In genomic region chr1:903721-904270, GRCh38 we compare ENCODE assay signal across 8 cellular contexts. TPM values are rescaled to one million over a fixed set of nuclear protein-coding genes. Genes with fewer than 3 reads are reported as not detected.
DNase-seq lines count a peak whose midpoint lies in the region; ATAC-seq, FAIRE-seq and TF ChIP-seq lines count a peak whose summit lies in the region.

No MANE protein-coding gene starts in this region.

- in situ Hi-C loops in HepG2 (cut with HindIII; ENCODE audit: extremely low pct_ligation_motif_present, low pct_unique_long_range_greater_than_20kb), result no loop called here

- peak; percentile 59 for DNase-seq in activated effector memory CD4-positive, alpha-beta T cell treated with anti-CD3 and anti-CD28 coated beads, Interleukin-2, amount 50 U/mL, for 16 hours
- DNase-seq in activated effector memory CD4-positive, alpha-beta T cell treated with Interleukin-2 at 50 U/mL for 16 hours, result no peak
- DNase-seq in MCF 10A (ENCODE audit: unreplicated experiment), result no peak
- DNase-seq in HepG2 (ENCODE audit: low spot score), result no peak
- peak; percentile 48 for DNase-seq in ureter (ENCODE audit: low spot score)
- DNase-seq in D341Med (ENCODE audit: low spot score), result no peak
- no peak for DNase-seq in dedifferentiated amniotic fluid mesenchymal stem cell (ENCODE audit: extremely low spot score)
- DNase-seq in midbrain (lab: John Stamatoyannopoulos, UW), result no peak

- no TSS peak for BruUV-seq in MCF 10A (replicated peaks; lab: Mats Ljungman, UMichigan)
- BruUV-seq in HepG2 (replicated peaks; lab: Mats Ljungman, UMichigan), result no TSS peak

- no peak for FAIRE-seq in HepG2 (lab: Jason Lieb, UNC)

- no peak for TF ChIP-seq RAD21 in HepG2 (CRISPR knock-in tag; IDR thresholded peaks at IDR 0.05)

- H3K27me3 Mint-ChIP-seq in MCF 10A (ENCODE audit: insufficient read depth, unreplicated experiment), result peaks cover 13% of the 10 kb centered on the region

- H3K9ac ChIP-seq in HepG2 (ENCODE audit: insufficient read depth, low read depth, low read length), result no peak overlapping the region

- no peaks in the 10 kb centered on the region for H3K36me3 Mint-ChIP-seq in MCF 10A (ENCODE audit: insufficient read depth, unreplicated experiment)

- no peak overlapping the region for H3K27ac Mint-ChIP-seq in MCF 10A (ENCODE audit: low read depth, unreplicated experiment)

- H4K20me1 ChIP-seq in HepG2 (ENCODE audit: insufficient read depth, low read length), result no peaks in the 10 kb centered on the region

- peaks cover 23% of the 10 kb centered on the region for H3K4me1 ChIP-seq in HepG2 (ENCODE audit: insufficient read depth, low read length)

- TF ChIP-seq CTCF in MCF 10A (IDR thresholded peaks at IDR 0.05; ENCODE audit: unreplicated experiment) (no peak), HepG2 (CRISPR knock-in tag; IDR thresholded peaks at IDR 0.05) (no peak)

- H3K4me1 Mint-ChIP-seq in MCF 10A (ENCODE audit: insufficient read depth, unreplicated experiment), result peaks cover 20% of the 10 kb centered on the region

- H3K4me3 Mint-ChIP-seq in MCF 10A (ENCODE audit: unreplicated experiment), result peak overlapping the region; percentile 82

- no peak overlapping the region for H3K27ac ChIP-seq in HepG2 (ENCODE audit: extremely low read length, insufficient read depth, low read length)

- peak overlapping the region in 2 of 3 experiments; percentile 47 to 59; a peak in 3 of 6 replicates for H3K4me3 ChIP-seq in HepG2 (replicated peaks in 1 of 3; ENCODE audit: insufficient read depth in 1 of 3, low read depth in 2 of 3, low read length in 3 of 3)

- ATAC-seq in HepG2, result peak; percentile 21

- H3K36me3 ChIP-seq in HepG2 (replicated peaks in 1 of 2; ENCODE audit: control insufficient read depth in 1 of 2, insufficient read depth in 2 of 2, low read length in 2 of 2), result no peaks in the 10 kb centered on the region

- intact Hi-C loops in MCF 10A (cut with micrococcal nuclease), result loop anchor here (1.0 to 5.0 kb wide), 3 partner anchors 18 to 71 kb away; no protein-coding TSS in a partner anchor
- intact Hi-C loops in HepG2 (cut with micrococcal nuclease; ENCODE audit: unreplicated experiment), result loop anchor here (2.0 kb wide), 1 partner anchor 35 kb away; no protein-coding TSS in a partner anchor

- TF ChIP-seq POLR2A in HepG2 (IDR thresholded peaks at IDR 0.05; ENCODE audit: insufficient read depth in 1 of 2, low read depth in 2 of 2, low read length in 2 of 2), result no peak

- 20% methylated on average over 12 of the region's 21 CpGs for WGBS in HepG2 (ENCODE audit: low lambda C conversion rate)

- peak overlapping the region; percentile 53 for H3K4me2 ChIP-seq in HepG2 (ENCODE audit: low read depth, low read length)

- H3K27me3 ChIP-seq in HepG2 (ENCODE audit: control insufficient read depth in 1 of 2, insufficient read depth in 2 of 2, low read length in 2 of 2), result peaks cover 25 to 80% of the 10 kb centered on the region in 2 experiments; a peak in 4 of 5 replicates

- H3K9me3 ChIP-seq in HepG2 (ENCODE audit: low read length), result no peaks in the 10 kb centered on the region

- no peak for TF ChIP-seq EP300 in HepG2 (IDR thresholded peaks at IDR 0.05; ENCODE audit: low read depth in 2 of 2, low read length in 2 of 2)
- TF ChIP-seq EP300 in HepG2 (CRISPR knock-in tag; IDR thresholded peaks at IDR 0.05; ENCODE audit: borderline replicate concordance), result no peak

- no peaks in the 10 kb centered on the region for H3K79me2 ChIP-seq in HepG2 (ENCODE audit: insufficient read depth, low read length)

- CTCF ChIA-PET in MCF 10A (lab: Yijun Ruan, JAX) (interaction anchor here (0.7 to 1.6 kb wide), 3 partner anchors 8 to 17 kb away, joined by 3 to 9 read pairs (median 3); no protein-coding TSS in a partner anchor), HepG2 (lab: Yijun Ruan, JAX; ENCODE audit: low intra/inter-chr PET ratio, low total read pairs) (interaction anchor here (0.9 to 1.6 kb wide), 4 partner anchors 34 to 72 kb away, joined by 4 to 6 read pairs (median 4); no protein-coding TSS in a partner anchor)

- H2AFZ ChIP-seq in HepG2 (ENCODE audit: low read length), result no peak overlapping the region

- POLR2A ChIA-PET in MCF 10A (lab: Yijun Ruan, JAX) (no interaction called here), HepG2 (lab: Yijun Ruan, JAX) (no interaction called here)

- no peaks in the 10 kb centered on the region for H3K9me3 Mint-ChIP-seq in MCF 10A (ENCODE audit: unreplicated experiment)

RNA-seq across cellular contexts. Expression of gene SAMD11, which starts 19.9 kb away (rescaled TPM):
- not detected in 2 replicates for total RNA-seq in MCF 10A (2022)
- 0.11 TPM in 1 of 2 replicates, not detected in the other for total RNA-seq in HepG2 (2016; rRNA removed; fragmentation: Illumina TruSeq; extraction: Trizol)
- not detected in 2 replicates for total RNA-seq in HepG2 (2016; cell fraction: cytosol; rRNA removed; fragmentation: Illumina TruSeq; extraction: Trizol; ENCODE audit: low read depth)
- 0.13 TPM in 1 of 2 replicates, not detected in the other for total RNA-seq in HepG2 (2016; cell fraction: insoluble cytoplasmic fraction; rRNA removed; fragmentation: Illumina TruSeq; extraction: Trizol)
- not detected in 2 replicates for total RNA-seq in HepG2 (2016; cell fraction: membrane; rRNA removed; fragmentation: Illumina TruSeq; extraction: Trizol)
- total RNA-seq in HepG2 (2016; cell fraction: nucleus; rRNA removed; fragmentation: Illumina TruSeq; extraction: Trizol), result not detected in 2 replicates
- polyA plus RNA-seq in HepG2 (2011; rRNA removed), result 0.09 TPM in 1 of 2 replicates, not detected in the other
- polyA plus RNA-seq in HepG2 (2011; cell fraction: cytosol; rRNA removed), result 0.09 and 0.24 TPM in 2 replicates
- polyA plus RNA-seq in HepG2 (2011; cell fraction: nucleus; rRNA removed), result 0.10 and 0.37 TPM in 2 replicates
- not detected in 2 replicates for polyA plus RNA-seq in HepG2 (2012)
- polyA plus RNA-seq in HepG2 (2016; cell fraction: cytosol; fragmentation: Illumina TruSeq; extraction: Trizol; ENCODE audit: low read depth), result not detected in 2 replicates
- not detected in 2 replicates for polyA plus RNA-seq in HepG2 (2016; cell fraction: insoluble cytoplasmic fraction; fragmentation: Illumina TruSeq; extraction: Trizol; ENCODE audit: low read depth)
- not detected in 2 replicates for polyA plus RNA-seq in HepG2 (2016; cell fraction: membrane; fragmentation: Illumina TruSeq; extraction: Trizol; ENCODE audit: low read depth)
- not detected in 2 replicates for polyA plus RNA-seq in HepG2 (2016; cell fraction: nucleus; fragmentation: Illumina TruSeq; extraction: Trizol; ENCODE audit: insufficient read depth, low read depth)
- polyA minus RNA-seq in HepG2 (2011; rRNA and poly(A)+ RNA removed; ENCODE audit: low replicate concordance), result 19.7 TPM in 1 of 2 replicates, not detected in the other
- polyA minus RNA-seq in HepG2 (2011; cell fraction: cytosol; rRNA and poly(A)+ RNA removed), result 0.99 and 1.4 TPM in 2 replicates
- polyA minus RNA-seq in HepG2 (2011; cell fraction: nucleus; rRNA and poly(A)+ RNA removed), result 1.2 TPM in 1 of 2 replicates, not detected in the other
- total RNA-seq in ureter, result 13.9 TPM

RNA-seq across cellular contexts. Expression of gene NOC2L, which starts 55.3 kb away (rescaled TPM):
- total RNA-seq in MCF 10A (2022) (117 and 136 TPM in 2 replicates), HepG2 (2016; rRNA removed; fragmentation: Illumina TruSeq; extraction: Trizol) (91.6 and 103 TPM in 2 replicates), ureter (71.9 TPM)
- 14.1 and 16.1 TPM in 2 replicates for total RNA-seq in HepG2 (2016; cell fraction: cytosol; rRNA removed; fragmentation: Illumina TruSeq; extraction: Trizol; ENCODE audit: low read depth)
- total RNA-seq in HepG2 (2016; cell fraction: insoluble cytoplasmic fraction; rRNA removed; fragmentation: Illumina TruSeq; extraction: Trizol), result 81.2 and 109 TPM in 2 replicates
- total RNA-seq in HepG2 (2016; cell fraction: membrane; rRNA removed; fragmentation: Illumina TruSeq; extraction: Trizol), result 22.9 and 27.1 TPM in 2 replicates
- 53.2 and 63.8 TPM in 2 replicates for total RNA-seq in HepG2 (2016; cell fraction: nucleus; rRNA removed; fragmentation: Illumina TruSeq; extraction: Trizol)
- polyA plus RNA-seq in HepG2 (2011; rRNA removed), result 32.0 and 40.5 TPM in 2 replicates
- 33.6 and 44.6 TPM in 2 replicates for polyA plus RNA-seq in HepG2 (2011; cell fraction: cytosol; rRNA removed)
- 85.2 and 96.0 TPM in 2 replicates for polyA plus RNA-seq in HepG2 (2011; cell fraction: nucleus; rRNA removed)
- polyA plus RNA-seq in HepG2 (2012), result 41.8 and 44.3 TPM in 2 replicates
- polyA plus RNA-seq in HepG2 (2016; cell fraction: cytosol; fragmentation: Illumina TruSeq; extraction: Trizol; ENCODE audit: low read depth), result 5.1 and 6.4 TPM in 2 replicates
- 69.1 and 81.1 TPM in 2 replicates for polyA plus RNA-seq in HepG2 (2016; cell fraction: insoluble cytoplasmic fraction; fragmentation: Illumina TruSeq; extraction: Trizol; ENCODE audit: low read depth)
- 9.8 and 11.1 TPM in 2 replicates for polyA plus RNA-seq in HepG2 (2016; cell fraction: membrane; fragmentation: Illumina TruSeq; extraction: Trizol; ENCODE audit: low read depth)
- polyA plus RNA-seq in HepG2 (2016; cell fraction: nucleus; fragmentation: Illumina TruSeq; extraction: Trizol; ENCODE audit: insufficient read depth, low read depth), result 108 and 110 TPM in 2 replicates
- polyA minus RNA-seq in HepG2 (2011; rRNA and poly(A)+ RNA removed; ENCODE audit: low replicate concordance), result 118 and 166 TPM in 2 replicates
- polyA minus RNA-seq in HepG2 (2011; cell fraction: cytosol; rRNA and poly(A)+ RNA removed), result 43.1 and 44.0 TPM in 2 replicates
- polyA minus RNA-seq in HepG2 (2011; cell fraction: nucleus; rRNA and poly(A)+ RNA removed), result 18.8 and 20.1 TPM in 2 replicates

RNA-seq across cellular contexts. Expression of gene KLHL17, which starts 56.6 kb away (rescaled TPM):
- 15.1 and 18.1 TPM in 2 replicates for total RNA-seq in MCF 10A (2022)
- 2.8 and 9.3 TPM in 2 replicates for total RNA-seq in HepG2 (2016; rRNA removed; fragmentation: Illumina TruSeq; extraction: Trizol)
- 4.5 and 5.0 TPM in 2 replicates for total RNA-seq in HepG2 (2016; cell fraction: cytosol; rRNA removed; fragmentation: Illumina TruSeq; extraction: Trizol; ENCODE audit: low read depth)
- total RNA-seq in HepG2 (2016; cell fraction: insoluble cytoplasmic fraction; rRNA removed; fragmentation: Illumina TruSeq; extraction: Trizol), result 2.4 and 10.3 TPM in 2 replicates
- total RNA-seq in HepG2 (2016; cell fraction: membrane; rRNA removed; fragmentation: Illumina TruSeq; extraction: Trizol), result 2.6 and 2.8 TPM in 2 replicates
- total RNA-seq in HepG2 (2016; cell fraction: nucleus; rRNA removed; fragmentation: Illumina TruSeq; extraction: Trizol), result 14.8 and 15.9 TPM in 2 replicates
- 24.7 and 31.4 TPM in 2 replicates for polyA plus RNA-seq in HepG2 (2011; rRNA removed)
- polyA plus RNA-seq in HepG2 (2011; cell fraction: cytosol; rRNA removed), result 6.8 and 12.3 TPM in 2 replicates
- 590 and 778 TPM in 2 replicates for polyA plus RNA-seq in HepG2 (2011; cell fraction: nucleus; rRNA removed)
- polyA plus RNA-seq in HepG2 (2012), result 11.7 and 19.1 TPM in 2 replicates
- 1.1 and 1.3 TPM in 2 replicates for polyA plus RNA-seq in HepG2 (2016; cell fraction: cytosol; fragmentation: Illumina TruSeq; extraction: Trizol; ENCODE audit: low read depth)
- 3.4 and 3.7 TPM in 2 replicates for polyA plus RNA-seq in HepG2 (2016; cell fraction: insoluble cytoplasmic fraction; fragmentation: Illumina TruSeq; extraction: Trizol; ENCODE audit: low read depth)
- 1.9 and 2.4 TPM in 2 replicates for polyA plus RNA-seq in HepG2 (2016; cell fraction: membrane; fragmentation: Illumina TruSeq; extraction: Trizol; ENCODE audit: low read depth)
- 71.9 and 74.8 TPM in 2 replicates for polyA plus RNA-seq in HepG2 (2016; cell fraction: nucleus; fragmentation: Illumina TruSeq; extraction: Trizol; ENCODE audit: insufficient read depth, low read depth)
- 4.3 and 19.5 TPM in 2 replicates for polyA minus RNA-seq in HepG2 (2011; rRNA and poly(A)+ RNA removed; ENCODE audit: low replicate concordance)
- polyA minus RNA-seq in HepG2 (2011; cell fraction: cytosol; rRNA and poly(A)+ RNA removed), result 4.6 and 4.9 TPM in 2 replicates
- 24.9 and 31.0 TPM in 2 replicates for polyA minus RNA-seq in HepG2 (2011; cell fraction: nucleus; rRNA and poly(A)+ RNA removed)
- total RNA-seq in ureter, result 8.6 TPM

Comparison
In these comparisons a context has a peak if more than half of its experiments do, and no peak if none do; other contexts are left out.
1. DNase-seq: peak in activated effector memory CD4-positive, alpha-beta T cell treated with anti-CD3 and anti-CD28 coated beads, Interleukin-2, amount 50 U/mL, for 16 hours (single experiment) and ureter (single experiment); none in activated effector memory CD4-positive, alpha-beta T cell treated with Interleukin-2 at 50 U/mL for 16 hours (single experiment), MCF 10A (single experiment), HepG2 (single experiment), D341Med (single experiment), dedifferentiated amniotic fluid mesenchymal stem cell (single experiment) and midbrain (single experiment).
2. RNA of gene SAMD11, which starts 19.9 kb away (total RNA-seq): 13.9 TPM in ureter (single experiment); not detected in MCF 10A and 0.11 to 0.13 TPM in HepG2; every median in the first group is over 10 times any median in the second.